Comparison of ENCODE assay signal across 21 cellular contexts in the genomic region with DNA sequence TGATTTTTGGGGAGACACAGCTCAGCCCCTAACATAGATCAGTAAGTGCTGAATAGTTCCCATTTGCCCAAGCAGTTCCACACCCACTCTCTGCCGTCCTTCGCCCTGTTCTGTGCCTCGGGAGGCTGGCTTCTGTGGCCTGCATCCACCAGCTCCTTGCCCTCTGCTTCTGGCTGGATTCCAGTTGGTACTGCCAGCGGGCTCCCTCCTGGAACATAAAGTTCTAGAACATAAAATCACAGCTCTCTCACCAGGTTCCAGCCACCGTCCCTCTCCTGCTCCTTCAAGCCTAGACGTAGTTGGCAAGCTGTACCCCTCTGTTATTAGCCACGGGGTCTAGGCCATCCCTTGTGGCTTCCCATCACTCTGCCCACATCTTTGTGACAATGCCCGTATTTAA. TPM values are rescaled to one million over a fixed set of nuclear protein-coding genes. Genes with fewer than 3 reads are reported as not detected.
DNase-seq lines count a peak whose midpoint lies in the region; ATAC-seq and TF ChIP-seq lines count a peak whose summit lies in the region.
"Had no signal": no experiment of that assay in that cellular context is flagged by ENCODE, and none has a peak within 500 bp of the region (broad histone marks: within the 10 kb centered on the region; RNA-seq: fewer than 3 reads in every experiment).

No MANE protein-coding gene starts in this region.

- H3K9me3 Mint-ChIP-seq in nephron, result no peaks in the 10 kb centered on the region

- H3K27me3 ChIP-seq in adrenal gland (no peaks in the 10 kb centered on the region), gastroesophageal sphincter (no peaks in the 10 kb centered on the region), stomach smooth muscle (ENCODE audit: control insufficient read depth in 1 of 2, insufficient read depth in 2 of 2, low read length in 2 of 2) (no peaks in the 10 kb centered on the region)
- H3K27me3 ChIP-seq: right lobe of liver, SJCRH30, suprapubic skin had no signal

- H3K27ac ChIP-seq in adrenal gland (peak overlapping the region in 3 of 5 donors; percentile 13 to 96 (median 95)), gastroesophageal sphincter (peak overlapping the region; percentile 91 to 98 (median 92)), stomach smooth muscle (ENCODE audit: low read length) (peak overlapping the region; percentile 90)
- H3K27ac ChIP-seq: right lobe of liver, SJCRH30, suprapubic skin had no signal

- no peak for TF ChIP-seq CTCF in adrenal gland (IDR thresholded peaks at IDR 0.05)
- peak in 1 of 4 experiments; percentile 2 for TF ChIP-seq CTCF in gastroesophageal sphincter (IDR thresholded peaks at IDR 0.05)
- no peak for TF ChIP-seq CTCF in nephron (IDR thresholded peaks at IDR 0.05; ENCODE audit: unreplicated experiment in 3 of 3)

- 49 to 57% (median 53%) methylated on average over 6 to 8 of the region's 8 CpGs for WGBS in adrenal gland, 4 donors
- WGBS in gastroesophageal sphincter (ENCODE audit: low coverage in 1 of 2), 2 donors, result 53 to 70% methylated on average over 3 to 5 of the region's 8 CpGs

- H3K4me1 Mint-ChIP-seq in nephron, result peaks cover 64% of the 10 kb centered on the region

- peaks cover 27 to 49% of the 10 kb centered on the region in 2 donors for H3K4me1 ChIP-seq in adrenal gland (replicated peaks in 1 of 2)
- peaks cover 15 to 80% (median 31%) of the 10 kb centered on the region in 3 donors for H3K4me1 ChIP-seq in gastroesophageal sphincter
- H3K4me1 ChIP-seq in stomach smooth muscle (ENCODE audit: control insufficient read depth, insufficient read depth, low read length), result peaks cover 70% of the 10 kb centered on the region

- peaks cover 7% of the 10 kb centered on the region for H3K36me3 Mint-ChIP-seq in nephron (ENCODE audit: low read depth)

- no peak overlapping the region for H3K4me3 ChIP-seq in adrenal gland
- H3K4me3 ChIP-seq in gastroesophageal sphincter, result no peak overlapping the region
- no peak overlapping the region for H3K4me3 ChIP-seq in stomach smooth muscle (ENCODE audit: low read length in 2 of 2)
- H3K4me3 ChIP-seq: GM12878, right lobe of liver, SJCRH30, suprapubic skin had no signal

- intact Hi-C loops in adrenal gland (cut with DNase I), result no loop called here

- peak overlapping the region; percentile 17 to 42 for H3K9ac ChIP-seq in stomach smooth muscle (ENCODE audit: low read length in 2 of 2)

- DNase-seq in adrenal gland, result peak; percentile 52 to 91 (median 69)
- DNase-seq: activated CD4-positive, alpha-beta T cell treated with anti-CD3 and anti-CD28 coated beads, Interleukin-2, amount 50 U/mL, for 1 hour; activated naive CD4-positive, alpha-beta T cell treated with anti-CD3 and anti-CD28 coated beads, Interleukin-2, amount 50 U/mL, for 16 hours; activated T-cell treated with anti-CD3 and anti-CD28 coated beads for 4 hours; H7; NCI-H1436 treated with DMSO at 0.1 percent for 48 hours; NCI-H226; SJCRH30; stimulated activated CD4-positive, alpha-beta T cell treated with anti-CD3 and anti-CD28 coated beads, Interleukin-2, amount 100 ng/mL, for 48 hours; T-helper 9 cell had no signal

- ATAC-seq in gastroesophageal sphincter, result peak; percentile 33
- ATAC-seq in GM21576 (IDR thresholded peaks at IDR 0.05; ENCODE audit: unreplicated experiment), result no peak
- ATAC-seq in GM21786 (IDR thresholded peaks at IDR 0.05; ENCODE audit: unreplicated experiment), result no peak
- no peak for ATAC-seq in HG02970 (IDR thresholded peaks at IDR 0.05; ENCODE audit: low FRiP score, unreplicated experiment)
- ATAC-seq in HG03442 (IDR thresholded peaks at IDR 0.05; ENCODE audit: unreplicated experiment), result no peak
- ATAC-seq: GM12878, left colon, right lobe of liver had no signal

- H3K36me3 ChIP-seq in adrenal gland (replicated peaks in 1 of 2) (no peaks in the 10 kb centered on the region), gastroesophageal sphincter (peaks cover 0 to under 1% of the 10 kb centered on the region in 2 donors), stomach smooth muscle (ENCODE audit: control insufficient read depth in 2 of 2, insufficient read depth in 2 of 2, low read length in 2 of 2) (no peaks in the 10 kb centered on the region)
- H3K36me3 ChIP-seq: right lobe of liver, SJCRH30, suprapubic skin had no signal

- peak; percentile 83 for TF ChIP-seq EP300 in gastroesophageal sphincter (IDR thresholded peaks at IDR 0.05)

- H3K27ac Mint-ChIP-seq in nephron, result peak overlapping the region in 2 of 3 experiments; percentile 61 to 74

- H3K27me3 Mint-ChIP-seq in nephron (ENCODE audit: low read depth), result peaks cover 5% of the 10 kb centered on the region

- peak overlapping the region in 1 of 3 experiments; percentile 52 for H3K4me3 Mint-ChIP-seq in nephron

- H3K9me3 ChIP-seq in adrenal gland (replicated peaks in 1 of 3) (no peaks in the 10 kb centered on the region), gastroesophageal sphincter (no peaks in the 10 kb centered on the region), stomach smooth muscle (ENCODE audit: control insufficient read depth in 2 of 2, low read length in 2 of 2) (no peaks in the 10 kb centered on the region)
- H3K9me3 ChIP-seq: right lobe of liver, SJCRH30, suprapubic skin had no signal

- TF ChIP-seq POLR2A in adrenal gland (IDR thresholded peaks at IDR 0.05), result peak in 1 of 2 donors; percentile 12
- no peak for TF ChIP-seq POLR2A in gastroesophageal sphincter (IDR thresholded peaks at IDR 0.05)

RNA-seq across cellular contexts. Expression of a gene that starts 3.9 kb away (rescaled TPM):
- 10 to 100 TPM in 7 of 8 donors, 1 to 10 TPM in 1; 8.5 to 52.2 (median 36.6) TPM for total RNA-seq in adrenal gland
- 10 to 100 TPM; 10.3 to 70.4 (median 10.8) TPM for polyA plus RNA-seq in adrenal gland
- 10 to 100 TPM; 23.0 to 24.8 (median 24.5) TPM for total RNA-seq in gastroesophageal sphincter
